ENCODE assay signal across 22 cellular contexts in genomic region chr10:18554479-18554878, GRCh38.
DNase-seq lines count a peak whose midpoint lies in the region; ATAC-seq, FAIRE-seq and TF ChIP-seq lines count a peak whose summit lies in the region.
"Had no signal": no experiment of that assay in that cellular context is flagged by ENCODE, and none has a peak within 500 bp of the region (broad histone marks: within the 10 kb centered on the region; RNA-seq: fewer than 3 reads in every experiment).

No MANE protein-coding gene starts in this region.

- H4K5ac ChIP-seq in IMR-90 (ENCODE audit: low read depth, low read length), result no peak overlapping the region

- H3K27ac ChIP-seq in HepG2 (ENCODE audit: extremely low read length, insufficient read depth, low read length) (no peak overlapping the region), right lobe of liver (no peak overlapping the region), IMR-90 (ENCODE audit: insufficient read depth, low read length) (no peak overlapping the region)
- H3K27ac ChIP-seq: 22Rv1; A549; BLaER1 treated with 17β-estradiol and CSF1 and Interleukin-3, amounts not matched to agents 10 nM and 100 nM; GM23248 had no signal

- H3K27me3 Mint-ChIP-seq in activated naive CD8-positive, alpha-beta T cell treated with anti-CD3 and anti-CD28 coated beads, Interleukin-2, amount 50 U/mL, for 24 hours, result no peaks in the 10 kb centered on the region
- H3K27me3 Mint-ChIP-seq: B cell, IgD-negative memory B cell had no signal

- POLR2A ChIA-PET in HepG2 (lab: Yijun Ruan, JAX), result no interaction called here
- POLR2A ChIA-PET in IMR-90 (lab: Charles Lee; ENCODE audit: unreplicated experiment), result no interaction called here

- no peak overlapping the region for H2AK5ac ChIP-seq in IMR-90 (ENCODE audit: low read depth, low read length)

- no peak overlapping the region for H3K56ac ChIP-seq in IMR-90 (ENCODE audit: extremely low read depth, insufficient read depth, low read length)

- no peak for FAIRE-seq in HepG2 (lab: Jason Lieb, UNC)
- FAIRE-seq: A549, G401.6, GM12891 had no signal

- no peaks in the 10 kb centered on the region for H3K79me1 ChIP-seq in IMR-90 (ENCODE audit: low read depth in 1 of 2, low read length in 2 of 2)

- H3K36me3 ChIP-seq in HepG2 (replicated peaks in 1 of 2; ENCODE audit: control insufficient read depth in 1 of 2, insufficient read depth in 2 of 2, low read length in 2 of 2) (peaks cover 3 to 52% of the 10 kb centered on the region in 2 experiments; a peak in 4 of 5 replicates), right lobe of liver (peaks cover 0 to 22% (median 16%) of the 10 kb centered on the region in 4 donors), IMR-90 (ENCODE audit: control insufficient read depth, insufficient read depth, low read length) (peaks cover 2% of the 10 kb centered on the region; the same call in 1 of the 2 replicates)

- dilution Hi-C loops in IMR-90 (cut with HindIII; ENCODE audit: low sequenced_read_pairs, unreplicated experiment), result no loop called here

- H3K9me3 ChIP-seq in HepG2 (ENCODE audit: low read length) (peaks cover 58% of the 10 kb centered on the region), right lobe of liver (no peaks in the 10 kb centered on the region), IMR-90 (ENCODE audit: control insufficient read depth, insufficient read depth, low read length) (no peaks in the 10 kb centered on the region)

- H2BK20ac ChIP-seq in IMR-90 (ENCODE audit: low read depth, low read length), result no peak overlapping the region

- TF ChIP-seq POLR2A in HepG2 (IDR thresholded peaks at IDR 0.05; ENCODE audit: insufficient read depth in 1 of 2, low read depth in 2 of 2, low read length in 2 of 2) (no peak), right lobe of liver (IDR thresholded peaks at IDR 0.05) (no peak), IMR-90 (IDR thresholded peaks at IDR 0.05; ENCODE audit: low read depth, low read length) (no peak)

- no peak overlapping the region for H2AK9ac ChIP-seq in IMR-90 (replicated peaks; ENCODE audit: low read depth, low read length, poor library complexity)

- H3K9me1 ChIP-seq in IMR-90 (ENCODE audit: insufficient read depth, low read length), result no peaks in the 10 kb centered on the region

- H4K8ac ChIP-seq in IMR-90 (ENCODE audit: low read depth in 2 of 2, low read length in 2 of 2), result no peak overlapping the region

- no peak for TF ChIP-seq RAD21 in HepG2 (CRISPR knock-in tag; IDR thresholded peaks at IDR 0.05)
- TF ChIP-seq RAD21 in IMR-90 (IDR thresholded peaks at IDR 0.05; ENCODE audit: low read length), result no peak

- no peak overlapping the region for H3K23ac ChIP-seq in IMR-90 (ENCODE audit: low read depth, low read length)

- no peak for DNase-seq in HepG2 (ENCODE audit: low spot score)
- DNase-seq in right lobe of liver, result no peak
- DNase-seq in IMR-90, result no peak
- peak; percentile 17 for DNase-seq in fibroblast of pulmonary artery (ENCODE audit: low read depth)
- DNase-seq in activated naive CD8-positive, alpha-beta T cell treated with anti-CD3 and anti-CD28 coated beads, Interleukin-2, amount 50 U/mL, for 24 hours, result no peak
- no peak for DNase-seq in HT-29 (ENCODE audit: low spot score)
- DNase-seq in NCI-H82 (lab: John Stamatoyannopoulos, UW), result no peak
- DNase-seq: Calu3; CD8-positive, alpha-beta T cell; DMS79 treated with DMSO at 0.1 percent for 48 hours; GM23248; H7; KG1 had no signal

- H3K9ac ChIP-seq in HepG2 (ENCODE audit: insufficient read depth, low read depth, low read length) (no peak overlapping the region), IMR-90 (ENCODE audit: low read depth, low read length) (no peak overlapping the region)
- H3K9ac ChIP-seq: BLaER1 treated with 17β-estradiol and CSF1 and Interleukin-3, amounts not matched to agents 10 nM and 100 nM; GM23248 had no signal

- no peak overlapping the region for H3K18ac ChIP-seq in IMR-90 (ENCODE audit: low read depth, low read length)

- BruUV-seq in HepG2 (replicated peaks; lab: Mats Ljungman, UMichigan) (no TSS peak), IMR-90 (replicated peaks; lab: Mats Ljungman, UMichigan) (no TSS peak)

- H3K79me2 ChIP-seq in HepG2 (ENCODE audit: insufficient read depth, low read length), result no peaks in the 10 kb centered on the region

- H3K4me3 Mint-ChIP-seq in activated naive CD8-positive, alpha-beta T cell treated with anti-CD3 and anti-CD28 coated beads, Interleukin-2, amount 50 U/mL, for 24 hours, result no peak overlapping the region
- H3K4me3 Mint-ChIP-seq: B cell; CD8-positive, alpha-beta T cell; IgD-negative memory B cell had no signal

- H4K20me1 ChIP-seq in HepG2 (ENCODE audit: insufficient read depth, low read length), result no peaks in the 10 kb centered on the region
- H4K20me1 ChIP-seq in IMR-90 (ENCODE audit: insufficient read depth, low read length), result no peaks in the 10 kb centered on the region
- H4K20me1 ChIP-seq: BLaER1 treated with 17β-estradiol and CSF1 and Interleukin-3, amounts not matched to agents 10 nM and 100 nM had no signal

- peak overlapping the region; percentile 71 for H2BK5ac ChIP-seq in IMR-90 (ENCODE audit: low read depth, low read length, poor library complexity, severe bottlenecking)

- H3K9me3 Mint-ChIP-seq in activated naive CD8-positive, alpha-beta T cell treated with anti-CD3 and anti-CD28 coated beads, Interleukin-2, amount 50 U/mL, for 24 hours, result no peaks in the 10 kb centered on the region
- H3K9me3 Mint-ChIP-seq: CD8-positive, alpha-beta T cell; IgD-negative memory B cell had no signal

- H3K14ac ChIP-seq in IMR-90 (replicated peaks; ENCODE audit: low read depth, low read length), result no peak overlapping the region

- H3K4ac ChIP-seq in IMR-90 (ENCODE audit: low read depth, low read length), result no peak overlapping the region

- TF ChIP-seq EP300 in HepG2 (IDR thresholded peaks at IDR 0.05; ENCODE audit: low read depth in 2 of 2, low read length in 2 of 2), result no peak
- no peak for TF ChIP-seq EP300 in HepG2 (CRISPR knock-in tag; IDR thresholded peaks at IDR 0.05; ENCODE audit: borderline replicate concordance)

- H2BK15ac ChIP-seq in IMR-90 (ENCODE audit: low read depth, low read length), result no peak overlapping the region

- H3K27me3 ChIP-seq in HepG2 (ENCODE audit: control insufficient read depth in 1 of 2, insufficient read depth in 2 of 2, low read length in 2 of 2), result no peaks in the 10 kb centered on the region
- H3K27me3 ChIP-seq in right lobe of liver, result no peaks in the 10 kb centered on the region
- H3K27me3 ChIP-seq in IMR-90 (ENCODE audit: control insufficient read depth, insufficient read depth, low read length), result no peaks in the 10 kb centered on the region
- H3K27me3 ChIP-seq: BLaER1 treated with 17β-estradiol and CSF1 and Interleukin-3, amounts not matched to agents 10 nM and 100 nM had no signal

- H3K27ac Mint-ChIP-seq in activated naive CD8-positive, alpha-beta T cell treated with anti-CD3 and anti-CD28 coated beads, Interleukin-2, amount 50 U/mL, for 24 hours, result no peak overlapping the region
- H3K27ac Mint-ChIP-seq: B cell; CD8-positive, alpha-beta T cell; IgD-negative memory B cell had no signal

- H3K4me3 ChIP-seq in HepG2 (replicated peaks in 1 of 3; ENCODE audit: insufficient read depth in 1 of 3, low read depth in 2 of 3, low read length in 3 of 3), result no peak overlapping the region
- H3K4me3 ChIP-seq in right lobe of liver, result no peak overlapping the region
- H3K4me3 ChIP-seq in IMR-90 (ENCODE audit: insufficient read depth, low read depth, low read length), result no peak overlapping the region
- H3K4me3 ChIP-seq in fibroblast of pulmonary artery (replicated peaks; ENCODE audit: low read depth, low read length), result no peak overlapping the region
- H3K4me3 ChIP-seq: A549; BLaER1 treated with 17β-estradiol and CSF1 and Interleukin-3, amounts not matched to agents 10 nM and 100 nM; GM23248 had no signal

- H2AFZ ChIP-seq in HepG2 (ENCODE audit: low read length), result no peak overlapping the region
- no peak overlapping the region for H2AFZ ChIP-seq in IMR-90 (replicated peaks; ENCODE audit: low read length, poor library complexity)
- H2AFZ ChIP-seq: GM23248 had no signal

- H3K4me1 ChIP-seq in HepG2 (ENCODE audit: insufficient read depth, low read length) (no peaks in the 10 kb centered on the region), right lobe of liver (no peaks in the 10 kb centered on the region), IMR-90 (ENCODE audit: control insufficient read depth, insufficient read depth, low read length) (no peaks in the 10 kb centered on the region)
- H3K4me1 ChIP-seq: A549; BLaER1 treated with 17β-estradiol and CSF1 and Interleukin-3, amounts not matched to agents 10 nM and 100 nM had no signal

- H2BK120ac ChIP-seq in IMR-90 (ENCODE audit: low read depth, low read length), result no peak overlapping the region

- ATAC-seq in HepG2 (no peak), right lobe of liver (no peak), IMR-90 (ENCODE audit: low read depth) (no peak), HG03135 (IDR thresholded peaks at IDR 0.05; ENCODE audit: unreplicated experiment) (no peak)
- no peak for ATAC-seq in activated naive CD8-positive, alpha-beta T cell treated with anti-CD3 and anti-CD28 coated beads, Interleukin-2, amount 50 U/mL, for 24 hours
- ATAC-seq: A549; CD8-positive, alpha-beta T cell; HCT116 had no signal

- in situ Hi-C loops in HepG2 (cut with HindIII; ENCODE audit: extremely low pct_ligation_motif_present, low pct_unique_long_range_greater_than_20kb), result no loop called here
- in situ Hi-C loops in IMR-90 (cut with MboI; ENCODE audit: low sequenced_read_pairs), result no loop called here

- CTCF ChIA-PET in HepG2 (lab: Yijun Ruan, JAX; ENCODE audit: low intra/inter-chr PET ratio, low total read pairs), result no interaction called here
- CTCF ChIA-PET in IMR-90 (lab: Yijun Ruan, JAX), result no interaction called here

- no peak for TF ChIP-seq CTCF in HepG2 (CRISPR knock-in tag; IDR thresholded peaks at IDR 0.05)
- no peak for TF ChIP-seq CTCF in right lobe of liver (IDR thresholded peaks at IDR 0.05)
- no peak for TF ChIP-seq CTCF in IMR-90 (conservative IDR thresholded peaks at IDR 0.05; ENCODE audit: low read depth, low read length)
- no peak for TF ChIP-seq CTCF in fibroblast of pulmonary artery (IDR thresholded peaks at IDR 0.05; ENCODE audit: low read length, missing control alignments)

- 96% methylated on average over 3 of the region's 3 CpGs for WGBS in HepG2 (ENCODE audit: low lambda C conversion rate)
- WGBS in right lobe of liver (ENCODE audit: insufficient coverage, low coverage, low lambda C conversion rate, missing lambda C conversion rate), result 97% methylated on average over 3 of the region's 3 CpGs
- WGBS in IMR-90 (ENCODE audit: extremely low coverage in 2 of 2, insufficient read length in 1 of 2), 2 experiments, result 90 to 100% methylated on average over 3 of the region's 3 CpGs

- H3K4me2 ChIP-seq in HepG2 (ENCODE audit: low read depth, low read length) (no peak overlapping the region), IMR-90 (ENCODE audit: low read depth, low read length) (no peak overlapping the region)
- H3K4me2 ChIP-seq: A549; BLaER1 treated with 17β-estradiol and CSF1 and Interleukin-3, amounts not matched to agents 10 nM and 100 nM had no signal

- H3K36me3 Mint-ChIP-seq in activated naive CD8-positive, alpha-beta T cell treated with anti-CD3 and anti-CD28 coated beads, Interleukin-2, amount 50 U/mL, for 24 hours (ENCODE audit: low read depth), result peaks cover 15% of the 10 kb centered on the region

- no peak overlapping the region for H4K91ac ChIP-seq in IMR-90 (ENCODE audit: insufficient read depth, low read depth, low read length)

- H3K4me1 Mint-ChIP-seq in activated naive CD8-positive, alpha-beta T cell treated with anti-CD3 and anti-CD28 coated beads, Interleukin-2, amount 50 U/mL, for 24 hours, result no peaks in the 10 kb centered on the region
- H3K4me1 Mint-ChIP-seq: B cell, IgD-negative memory B cell had no signal

- intact Hi-C loops in HepG2 (cut with micrococcal nuclease; ENCODE audit: unreplicated experiment), result no loop called here
- intact Hi-C loops in right lobe of liver (cut with DNase I), result no loop called here
- intact Hi-C loops in IMR-90 (cut with micrococcal nuclease), result no loop called here
